Comparison of ENCODE assay signal across 2 cellular contexts in genomic region chr2:148006249-148007007, GRCh38.
TF ChIP-seq lines count a peak whose summit lies in the region.

No MANE protein-coding gene starts in this region.

TF ChIP-seq in GM23338, 12 proteins besides CTCF, POLR2A, EP300 and RAD21:
- TF ChIP-seq ETS1 (IDR thresholded peaks at IDR 0.05): no peak

TF ChIP-seq in K562, 482 proteins besides CTCF, POLR2A, EP300 and RAD21:
- TF ChIP-seq TRIM24 (IDR thresholded peaks at IDR 0.05) (no peak), ZNF518B (CRISPR knock-in tag; IDR thresholded peaks at IDR 0.05) (no peak), MED1 (CRISPR knock-in tag; IDR thresholded peaks at IDR 0.05; ENCODE audit: borderline replicate concordance) (no peak), ZNF277 (CRISPR knock-in tag; IDR thresholded peaks at IDR 0.05; ENCODE audit: borderline replicate concordance) (no peak), MEIS2 (IDR thresholded peaks at IDR 0.05; ENCODE audit: partially characterized antibody) (no peak), SMAD3 (CRISPR knock-in tag; conservative IDR thresholded peaks at IDR 0.05) (no peak), ZFP30 (CRISPR knock-in tag; IDR thresholded peaks at IDR 0.05; ENCODE audit: borderline replicate concordance) (no peak), ZNF592 (IDR thresholded peaks at IDR 0.05) (no peak), ZNF444 (CRISPR knock-in tag; IDR thresholded peaks at IDR 0.05) (no peak), ZNF589 (CRISPR knock-in tag; IDR thresholded peaks at IDR 0.05; ENCODE audit: low read depth) (no peak), IRF2 (CRISPR knock-in tag; IDR thresholded peaks at IDR 0.05) (no peak), KDM5B (IDR thresholded peaks at IDR 0.05; ENCODE audit: insufficient replicate concordance, low read depth, low read length) (no peak), DDX20 (tag; IDR thresholded peaks at IDR 0.05; ENCODE audit: low read depth) (no peak), HCFC1 (IDR thresholded peaks at IDR 0.05; ENCODE audit: low read depth, low read length) (no peak), ZNF324 (CRISPR knock-in tag; IDR thresholded peaks at IDR 0.05) (no peak), SP2 (IDR thresholded peaks at IDR 0.05; ENCODE audit: extremely low read depth, low read depth, low read length, poor library complexity, severe bottlenecking) (no peak), TEAD4 (IDR thresholded peaks at IDR 0.05; ENCODE audit: low read length) (no peak), TEAD4 (CRISPR knock-in tag; IDR thresholded peaks at IDR 0.05; ENCODE audit: borderline replicate concordance) (no peak), ARID3A (IDR thresholded peaks at IDR 0.05; ENCODE audit: borderline replicate concordance, low read depth, low read length) (no peak), ZZZ3 (IDR thresholded peaks at IDR 0.05) (no peak)
